In the genomic region with DNA sequence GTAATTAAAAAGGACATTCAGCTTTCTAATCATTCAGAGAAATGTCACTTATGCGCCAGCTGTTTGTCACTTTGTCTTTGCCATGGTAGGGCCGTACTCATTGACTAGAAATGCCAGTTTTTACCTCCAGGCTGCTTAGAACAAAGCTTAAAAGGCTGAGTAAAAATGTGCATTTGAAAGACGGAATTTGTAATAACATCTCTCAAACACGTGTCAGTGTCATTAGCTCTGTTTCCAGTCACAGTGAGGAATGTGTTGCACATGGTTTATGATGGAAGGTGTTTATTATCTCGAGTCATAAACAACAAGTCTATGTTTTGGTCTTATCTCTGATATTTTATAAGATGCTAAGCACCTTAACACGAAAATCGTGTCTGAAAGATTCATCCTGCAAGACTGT, we compare ENCODE assay signal across 26 cellular contexts.
"Had no signal": no experiment of that assay in that cellular context is flagged by ENCODE, and none has a peak within 500 bp of the region (broad histone marks: within the 10 kb centered on the region; RNA-seq: fewer than 3 reads in every experiment).

No MANE protein-coding gene starts in this region.

- ATAC-seq: effector memory CD8-positive, alpha-beta T cell; esophagus mucosa; gastrocnemius medialis; heart right ventricle; left cardiac atrium; left lung; left ventricle myocardium superior; lower lobe of right lung; mucosa of descending colon had no signal

- H3K27ac ChIP-seq: colonic mucosa, epithelial cell of prostate, esophagus squamous epithelium, gastrocnemius medialis, heart right ventricle, left lung, lower lobe of right lung had no signal

- H3K4me1 ChIP-seq: colonic mucosa, esophagus squamous epithelium, gastrocnemius medialis, heart right ventricle, left lung, lower lobe of right lung had no signal

- H3K4me3 ChIP-seq: colonic mucosa, esophagus squamous epithelium, gastrocnemius medialis, heart right ventricle, left lung, lower lobe of right lung, mucosa of descending colon had no signal

- H3K36me3 ChIP-seq: colonic mucosa, esophagus squamous epithelium, gastrocnemius medialis, heart right ventricle, left lung, lower lobe of right lung had no signal

- H3K27me3 ChIP-seq: colonic mucosa, esophagus squamous epithelium, gastrocnemius medialis, left lung had no signal

- H3K9me3 ChIP-seq: colonic mucosa, gastrocnemius medialis, lower lobe of right lung, mucosa of descending colon had no signal

- DNase-seq: colonic mucosa; cortex of kidney; effector CD8-positive, alpha-beta T cell; effector memory CD8-positive, alpha-beta T cell; endodermal cell; erythroblast; esophagus squamous epithelium; foreskin fibroblast; foreskin melanocyte; gastrocnemius medialis; glutamatergic neuron; head of caudate nucleus; heart right ventricle; hippocampal formation; left cardiac atrium; left lung; left ventricle myocardium superior; lower lobe of right lung; mesenchymal stem cell; mucosa of descending colon; naive B cell had no signal

- FAIRE-seq: endometrium, islet of Langerhans, keratinocyte had no signal
